9 cellular contexts compared by ENCODE assay signal in genomic region chr4:74768857-74769525, GRCh38. TPM values are rescaled to one million over a fixed set of nuclear protein-coding genes. Genes with fewer than 3 reads are reported as not detected.
DNase-seq lines count a peak whose midpoint lies in the region; ATAC-seq, FAIRE-seq and TF ChIP-seq lines count a peak whose summit lies in the region.
"Had no signal": no experiment of that assay in that cellular context is flagged by ENCODE, and none has a peak within 500 bp of the region (broad histone marks: within the 10 kb centered on the region; RNA-seq: fewer than 3 reads in every experiment).

No MANE protein-coding gene starts in this region.

- H3K27ac ChIP-seq in WERI-Rb-1 (no peak overlapping the region), caudate nucleus (ENCODE audit: low read depth, low read length) (no peak overlapping the region)

- H3K36me3 ChIP-seq in WERI-Rb-1, result no peaks in the 10 kb centered on the region

- no peak overlapping the region for H3K4me3 ChIP-seq in WERI-Rb-1 (ENCODE audit: low read depth, low read length)

- TF ChIP-seq CTCF in WERI-Rb-1 (IDR thresholded peaks at IDR 0.05; ENCODE audit: low read depth, low read length), result no peak

- H3K27me3 ChIP-seq in WERI-Rb-1 (ENCODE audit: insufficient read depth, low read depth, severe bottlenecking), result no peaks in the 10 kb centered on the region

- peak; percentile 43 for ATAC-seq in HG03558 (IDR thresholded peaks at IDR 0.05; ENCODE audit: extremely low read depth, unreplicated experiment)
- no peak for ATAC-seq in HG02885 (IDR thresholded peaks at IDR 0.05; ENCODE audit: poor library complexity, unreplicated experiment)

- DNase-seq in GM18507 (ENCODE audit: extremely low spot score, insufficient read length, low read depth), result no peak
- DNase-seq in astrocyte of the hippocampus (ENCODE audit: low read depth, low spot score), result peak; percentile 46
- DNase-seq in lung microvascular endothelial cell (ENCODE audit: low read depth in 2 of 2), result peak; percentile 50 to 76
- DNase-seq in WERI-Rb-1, result no peak
- DNase-seq in caudate nucleus (lab: John Stamatoyannopoulos, UW), result no peak
- DNase-seq in NCI-H2107 (lab: John Stamatoyannopoulos, UW), result no peak
- DNase-seq: naive B cell had no signal

- H3K9me3 ChIP-seq in WERI-Rb-1 (ENCODE audit: severe bottlenecking), result no peaks in the 10 kb centered on the region

- FAIRE-seq in GM18507 (lab: Jason Lieb, UNC), result peak; percentile 31

RNA-seq across cellular contexts. Expression of gene BTC, which starts 25.3 kb away (rescaled TPM):
- total RNA-seq in lung microvascular endothelial cell, result not detected in 2 replicates

Comparison
In these comparisons a context has a peak if more than half of its experiments do, and no peak if none do; other contexts are left out.
1. DNase-seq: peak in astrocyte of the hippocampus (single experiment) and lung microvascular endothelial cell (2 of 2); none in GM18507 (single experiment), WERI-Rb-1 (single experiment), caudate nucleus (0 of 61) and NCI-H2107 (single experiment).